Comparison of ENCODE assay signal across 13 cellular contexts in the genomic region with DNA sequence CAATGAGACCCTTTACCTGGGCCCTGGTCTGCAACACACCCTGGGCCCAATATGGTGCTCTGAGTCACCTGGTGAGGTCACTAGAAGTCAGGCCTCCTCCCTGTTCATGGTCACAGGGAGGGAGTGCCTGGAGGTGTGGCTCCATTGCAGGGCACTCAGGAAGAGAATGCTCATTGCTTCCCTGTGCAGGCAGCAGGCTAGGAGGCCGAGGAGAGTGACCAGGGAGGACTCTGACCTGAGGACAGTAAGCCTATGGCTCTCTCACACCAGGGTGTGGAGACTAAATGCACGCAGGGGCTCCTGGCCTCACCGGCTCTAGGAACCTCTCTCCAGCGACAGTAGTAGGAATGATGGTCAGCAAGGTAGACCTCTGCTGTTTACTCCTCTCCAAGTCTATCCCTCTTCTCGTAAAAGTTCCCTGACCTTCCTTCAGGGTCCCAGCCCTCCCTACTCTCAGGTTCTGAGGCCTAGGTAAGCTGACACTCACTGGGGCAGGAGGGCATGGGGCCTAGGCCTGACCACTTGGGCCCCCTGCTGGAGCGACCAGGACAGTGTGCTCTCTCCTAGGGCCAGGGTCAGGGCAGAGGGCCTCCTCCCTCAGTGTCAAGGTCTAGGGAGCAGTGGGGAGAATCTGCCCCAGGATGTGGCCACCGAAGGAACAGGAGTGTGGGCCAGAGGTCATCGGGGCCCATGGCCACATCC. TPM values are rescaled to one million over a fixed set of nuclear protein-coding genes. Genes with fewer than 3 reads are reported as not detected.
DNase-seq lines count a peak whose midpoint lies in the region; ATAC-seq, FAIRE-seq and TF ChIP-seq lines count a peak whose summit lies in the region.
"Had no signal": no experiment of that assay in that cellular context is flagged by ENCODE, and none has a peak within 500 bp of the region (broad histone marks: within the 10 kb centered on the region; RNA-seq: fewer than 3 reads in every experiment).

No MANE protein-coding gene starts in this region.

- no peak overlapping the region for H3K4me3 ChIP-seq in GM23248
- H3K4me3 ChIP-seq in right atrium auricular region = no peak overlapping the region
- H3K4me3 ChIP-seq in small intestine (ENCODE audit: low read depth in 1 of 2, low read length in 2 of 2) = no peak overlapping the region

- no peak for FAIRE-seq in small intestine (lab: Jason Lieb, UNC)

- POLR2A ChIA-PET in naive thymus-derived CD8-positive, alpha-beta T cell (lab: Charles Lee) = no interaction called here

- peaks cover 0 to 8% (median 3%) of the 10 kb centered on the region in 9 donors for H3K9me3 Mint-ChIP-seq in naive thymus-derived CD8-positive, alpha-beta T cell

- H3K79me2 ChIP-seq in GM23248 (ENCODE audit: insufficient read depth) = no peaks in the 10 kb centered on the region

- H3K9me3 ChIP-seq in GM23248 (ENCODE audit: low read depth) (no peaks in the 10 kb centered on the region), right atrium auricular region (peaks cover 0 to 2% of the 10 kb centered on the region in 2 donors), small intestine (ENCODE audit: control insufficient read depth, low read depth) (no peaks in the 10 kb centered on the region)

- no peak for ATAC-seq in GM18907 (IDR thresholded peaks at IDR 0.05; ENCODE audit: unreplicated experiment)
- ATAC-seq in naive thymus-derived CD8-positive, alpha-beta T cell = no peak
- ATAC-seq: stimulated activated memory B cell treated with anti-CD40 and anti-IgM and Interleukin-4, amounts not matched to agents 10 μg/mL and 1 μg/mL and 100 μg/mL, for 72 hours had no signal

- H3K36me3 ChIP-seq in GM23248 (ENCODE audit: low read depth) = no peaks in the 10 kb centered on the region
- H3K36me3 ChIP-seq in right atrium auricular region = no peaks in the 10 kb centered on the region
- no peaks in the 10 kb centered on the region for H3K36me3 ChIP-seq in small intestine (ENCODE audit: control insufficient read depth in 2 of 2, insufficient read depth in 2 of 2, low read length in 2 of 2)

- no peaks in the 10 kb centered on the region for H4K20me1 ChIP-seq in GM23248 (ENCODE audit: insufficient read depth)

- H3K27ac Mint-ChIP-seq in naive thymus-derived CD8-positive, alpha-beta T cell = peak overlapping the region in 1 of 10 donors; percentile 9
- H3K27ac Mint-ChIP-seq: stimulated activated memory B cell treated with anti-CD40 and anti-IgM and Interleukin-4, amounts not matched to agents 10 μg/mL and 1 μg/mL and 100 μg/mL, for 72 hours had no signal

- peak; percentile 44 for DNase-seq in GM23248
- peak; percentile 60 for DNase-seq in UCSD-AML1 (lab: John Stamatoyannopoulos, UW; ENCODE audit: unreplicated experiment)
- DNase-seq in right atrium auricular region (ENCODE audit: low spot score) = peak; percentile 53
- peak; percentile 98 for DNase-seq in small intestine
- no peak for DNase-seq in naive thymus-derived CD8-positive, alpha-beta T cell
- no peak for DNase-seq in stimulated activated CD4-positive, alpha-beta T cell treated with anti-CD3 and anti-CD28 coated beads, Interleukin-4, amount 100 ng/mL, for 24 hours
- no peak for DNase-seq in cerebellar cortex (ENCODE audit: low spot score)
- DNase-seq: activated CD4-positive, alpha-beta T cell treated with anti-CD3 and anti-CD28 coated beads, Interleukin-2, amount 50 U/mL, for 1 hour; anterior cingulate cortex; glutamatergic neuron; NK-92 treated with Interleukin-12 subunit alpha and Interleukin-12 subunit beta, amount 100 ng/mL, for 24 hours had no signal

- no peaks in the 10 kb centered on the region for H3K9me2 ChIP-seq in GM23248 (ENCODE audit: insufficient read depth)

- no peak overlapping the region for H3K4me3 Mint-ChIP-seq in naive thymus-derived CD8-positive, alpha-beta T cell
- H3K4me3 Mint-ChIP-seq: stimulated activated memory B cell treated with anti-CD40 and anti-IgM and Interleukin-4, amounts not matched to agents 10 μg/mL and 1 μg/mL and 100 μg/mL, for 72 hours had no signal

- H3K4me2 ChIP-seq in GM23248 (ENCODE audit: unreplicated experiment) = no peak overlapping the region

- H3K27me3 Mint-ChIP-seq in naive thymus-derived CD8-positive, alpha-beta T cell = peaks cover 0 to 7% (median 6%) of the 10 kb centered on the region in 5 donors

- 73 to 83% methylated on average over 8 of the region's 8 CpGs for WGBS in GM23248 (ENCODE audit: low coverage in 1 of 2, low lambda C conversion rate in 2 of 2, missing lambda C conversion rate in 2 of 2), 2 experiments
- WGBS in small intestine, 3 donors = 66 to 75% (median 75%) methylated on average over 8 of the region's 8 CpGs

- no peak overlapping the region for H3K27ac ChIP-seq in GM23248
- H3K27ac ChIP-seq in right atrium auricular region = no peak overlapping the region
- peak overlapping the region; percentile 86 to 96 for H3K27ac ChIP-seq in small intestine (ENCODE audit: low read depth in 1 of 2, low read length in 1 of 2)

- H3K4me1 Mint-ChIP-seq in naive thymus-derived CD8-positive, alpha-beta T cell = peaks cover 0 to 4% (median 0%) of the 10 kb centered on the region in 4 donors
- H3K4me1 Mint-ChIP-seq: stimulated activated memory B cell treated with anti-CD40 and anti-IgM and Interleukin-4, amounts not matched to agents 10 μg/mL and 1 μg/mL and 100 μg/mL, for 72 hours had no signal

- no peaks in the 10 kb centered on the region for H3F3A ChIP-seq in GM23248 (ENCODE audit: insufficient read depth)

- H3K4me1 ChIP-seq in GM23248 (ENCODE audit: insufficient read depth) (no peaks in the 10 kb centered on the region), right atrium auricular region (no peaks in the 10 kb centered on the region), small intestine (ENCODE audit: control insufficient read depth in 2 of 2, insufficient read depth in 1 of 2, low read depth in 1 of 2, low read length in 1 of 2) (peaks cover 0 to 4% of the 10 kb centered on the region in 2 donors)

- no peaks in the 10 kb centered on the region for H3K27me3 ChIP-seq in GM23248 (replicated peaks; ENCODE audit: insufficient read depth)
- no peaks in the 10 kb centered on the region for H3K27me3 ChIP-seq in right atrium auricular region
- no peaks in the 10 kb centered on the region for H3K27me3 ChIP-seq in small intestine (ENCODE audit: control insufficient read depth in 2 of 2, insufficient read depth in 2 of 2, low read length in 2 of 2)

- in situ Hi-C loops in GM23248 (cut with MboI) = no loop called here

- peak in 1 of 2 donors; percentile 41 for TF ChIP-seq CTCF in right atrium auricular region (IDR thresholded peaks at IDR 0.05)

- no peak overlapping the region for H2AFZ ChIP-seq in GM23248

- no peaks in the 10 kb centered on the region for H3K36me3 Mint-ChIP-seq in naive thymus-derived CD8-positive, alpha-beta T cell
- H3K36me3 Mint-ChIP-seq: stimulated activated memory B cell treated with anti-CD40 and anti-IgM and Interleukin-4, amounts not matched to agents 10 μg/mL and 1 μg/mL and 100 μg/mL, for 72 hours had no signal

- no peak overlapping the region for H3K9ac ChIP-seq in GM23248

RNA-seq across cellular contexts. Expression of gene SLCO2A1, which starts 9.6 kb away (rescaled TPM):
- total RNA-seq in GM23248 (2014; rRNA removed; shearing (Covaris generic)) = 0.22 and 0.63 TPM in 2 replicates
- polyA plus RNA-seq in GM23248 (2016; fragmentation: Nextera tagmentation; extraction: Ambion mirVana) (4.3 and 4.8 TPM in 2 replicates), small intestine (10 to 100 TPM in 1 of 3 donors, 1 to 10 TPM in 2; 1.6 to 36.7 (median 1.9) TPM)
- 10 to 100 TPM; 15.1 to 36.4 TPM for total RNA-seq in right atrium auricular region
- not detected for total RNA-seq in naive thymus-derived CD8-positive, alpha-beta T cell
- polyA plus RNA-seq in naive thymus-derived CD8-positive, alpha-beta T cell = not detected

Comparison
In these comparisons a context has a peak if more than half of its experiments do, and no peak if none do; other contexts are left out.
1. DNase-seq: peak in GM23248 (single experiment), UCSD-AML1 (single experiment), right atrium auricular region (single experiment) and small intestine (single experiment); none in naive thymus-derived CD8-positive, alpha-beta T cell (0 of 10), stimulated activated CD4-positive, alpha-beta T cell treated with anti-CD3 and anti-CD28 coated beads, Interleukin-4, amount 100 ng/mL, for 24 hours (single experiment) and cerebellar cortex (single experiment).
2. H3K27ac ChIP-seq: peak in small intestine (2 of 2); none in GM23248 (single experiment) and right atrium auricular region (0 of 2).